1 cellular context compared by ENCODE assay signal in the genomic region with DNA sequence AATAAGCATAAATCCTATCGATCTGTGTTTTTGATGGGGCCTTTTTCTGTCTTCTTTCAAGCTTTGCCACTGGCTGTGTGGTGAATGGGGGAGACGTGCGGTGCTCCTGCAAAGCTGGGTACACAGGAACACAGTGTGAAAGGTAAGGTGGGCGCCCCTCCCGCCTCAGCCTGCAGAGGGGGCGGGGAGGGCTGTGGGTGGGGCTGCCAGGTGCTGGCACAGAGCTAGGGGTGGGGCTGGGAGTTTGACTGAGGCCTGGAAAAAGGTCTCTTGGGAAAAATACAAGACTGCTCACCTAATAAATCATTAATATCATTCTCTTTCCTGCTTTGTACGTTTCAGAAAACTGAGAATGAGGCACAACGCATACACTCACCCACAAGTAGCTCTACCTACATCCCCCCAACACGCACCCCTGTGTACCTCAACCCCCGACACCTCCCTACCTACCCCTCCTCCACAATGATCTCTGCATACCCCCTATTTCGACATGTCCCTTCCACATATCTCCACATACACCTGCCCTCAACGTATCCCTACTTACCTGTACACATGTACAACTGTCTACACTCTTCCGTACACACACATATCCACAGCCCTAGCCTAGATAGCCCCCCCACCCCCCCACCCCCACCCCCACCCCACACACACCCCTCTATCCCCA.
TF ChIP-seq lines count a peak whose summit lies in the region.

No MANE protein-coding gene starts in this region.

TF ChIP-seq in WTC11, 78 proteins besides CTCF, POLR2A, EP300 and RAD21 (continued from another document):
- TF ChIP-seq MLX (CRISPR knock-in tag; IDR thresholded peaks at IDR 0.05) (no peak), RORB (CRISPR knock-in tag; IDR thresholded peaks at IDR 0.05) (no peak)
- TF ChIP-seq, protein P1, sequence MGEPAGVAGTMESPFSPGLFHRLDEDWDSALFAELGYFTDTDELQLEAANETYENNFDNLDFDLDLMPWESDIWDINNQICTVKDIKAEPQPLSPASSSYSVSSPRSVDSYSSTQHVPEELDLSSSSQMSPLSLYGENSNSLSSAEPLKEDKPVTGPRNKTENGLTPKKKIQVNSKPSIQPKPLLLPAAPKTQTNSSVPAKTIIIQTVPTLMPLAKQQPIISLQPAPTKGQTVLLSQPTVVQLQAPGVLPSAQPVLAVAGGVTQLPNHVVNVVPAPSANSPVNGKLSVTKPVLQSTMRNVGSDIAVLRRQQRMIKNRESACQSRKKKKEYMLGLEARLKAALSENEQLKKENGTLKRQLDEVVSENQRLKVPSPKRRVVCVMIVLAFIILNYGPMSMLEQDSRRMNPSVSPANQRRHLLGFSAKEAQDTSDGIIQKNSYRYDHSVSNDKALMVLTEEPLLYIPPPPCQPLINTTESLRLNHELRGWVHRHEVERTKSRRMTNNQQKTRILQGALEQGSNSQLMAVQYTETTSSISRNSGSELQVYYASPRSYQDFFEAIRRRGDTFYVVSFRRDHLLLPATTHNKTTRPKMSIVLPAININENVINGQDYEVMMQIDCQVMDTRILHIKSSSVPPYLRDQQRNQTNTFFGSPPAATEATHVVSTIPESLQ (CRISPR knock-in tag; IDR thresholded peaks at IDR 0.05) = no peak
